Comparison of ENCODE assay signal across 26 cellular contexts in genomic region chr10:27644307-27644939, GRCh38.
"Had no signal": no experiment of that assay in that cellular context is flagged by ENCODE, and none has a peak within 500 bp of the region (broad histone marks: within the 10 kb centered on the region; RNA-seq: fewer than 3 reads in every experiment).

No MANE protein-coding gene starts in this region.

- H3K27me3 Mint-ChIP-seq: progenitor cell of endocrine pancreas had no signal

- H3K9ac ChIP-seq: parathyroid adenoma had no signal

- H3K36me3 Mint-ChIP-seq: mesothelial cell of epicardium; naive B cell; stimulated activated naive B cell treated with anti-CD40 and anti-IgM and Interleukin-4, amounts not matched to agents 10 μg/mL and 1 μg/mL and 100 μg/mL, for 72 hours had no signal

- H3K4me3 ChIP-seq: colonic mucosa, esophagus muscularis mucosa, gastrocnemius medialis, lung, mucosa of descending colon, right lobe of liver, thoracic aorta, tibial nerve, upper lobe of left lung had no signal

- H3K4me1 ChIP-seq: colonic mucosa, gastrocnemius medialis, parathyroid adenoma, tibial nerve, upper lobe of left lung had no signal

- H3K27me3 ChIP-seq: colonic mucosa, esophagus muscularis mucosa, gastrocnemius medialis, neutrophil, right lobe of liver, tibial nerve, upper lobe of left lung had no signal

- H3K9me3 ChIP-seq: colonic mucosa, esophagus muscularis mucosa, gastrocnemius medialis, mucosa of descending colon, neutrophil, right lobe of liver, thoracic aorta had no signal

- H2AFZ ChIP-seq: parathyroid adenoma had no signal

- ATAC-seq: gastrocnemius medialis; mucosa of descending colon; natural killer cell treated with Interleukin-12 subunit alpha and Interleukin-12 subunit beta and Interleukin-15 and Interleukin-18, amount 100 ng/mL, for 72 hours; stimulated activated naive B cell treated with anti-CD40 and anti-IgM and Interleukin-4, amounts not matched to agents 10 μg/mL and 1 μg/mL and 100 μg/mL, for 72 hours had no signal

- DNase-seq: colonic mucosa; effector CD8-positive, alpha-beta T cell; endodermal cell; gastrocnemius medialis; head of caudate nucleus; mesenchymal stem cell; mucosa of descending colon; naive B cell; right lobe of liver; small intestine; stimulated activated CD4-positive, alpha-beta T cell treated with anti-CD3 and anti-CD28 coated beads, Interleukin-15, amount 100 ng/mL, for 24 hours; stimulated activated CD4-positive, alpha-beta T cell treated with anti-CD3 and anti-CD28 coated beads, Interleukin-2, amount 100 ng/mL, for 48 hours; stimulated activated naive B cell treated with anti-CD40 and anti-IgM and Interleukin-4, amounts not matched to agents 10 μg/mL and 1 μg/mL and 100 μg/mL, for 72 hours; upper lobe of left lung had no signal

- H3K27ac ChIP-seq: colonic mucosa, esophagus muscularis mucosa, gastrocnemius medialis, neutrophil, parathyroid adenoma, right lobe of liver, thoracic aorta, tibial nerve, upper lobe of left lung had no signal

- H3K4me1 Mint-ChIP-seq: endodermal cell; naive B cell; neural crest cell; stimulated activated naive B cell treated with anti-CD40 and anti-IgM and Interleukin-4, amounts not matched to agents 10 μg/mL and 1 μg/mL and 100 μg/mL, for 72 hours had no signal

- H3K36me3 ChIP-seq: colonic mucosa, esophagus muscularis mucosa, gastrocnemius medialis, neutrophil, right lobe of liver, thoracic aorta, tibial nerve, upper lobe of left lung had no signal

- H3K27ac Mint-ChIP-seq: dendritic cell treated with granulocyte-macrophage colony-stimulating factor and Interleukin-4, amounts not matched to agents 40 ng/mL and 50 ng/mL, for 4 days; endodermal cell; mesothelial cell of epicardium; naive B cell; natural killer cell treated with Interleukin-12 subunit alpha and Interleukin-12 subunit beta and Interleukin-15 and Interleukin-18, amount 100 ng/mL, for 72 hours; progenitor cell of endocrine pancreas; stimulated activated naive B cell treated with anti-CD40 and anti-IgM and Interleukin-4, amounts not matched to agents 10 μg/mL and 1 μg/mL and 100 μg/mL, for 72 hours; stimulated activated naive CD8-positive, alpha-beta T cell treated with anti-CD3 and anti-CD28 coated beads, Interleukin-15, Interleukin-2, amounts not matched to agents 100 ng/mL and 50 ng/mL, for 24 hours had no signal

- H3K79me2 ChIP-seq: parathyroid adenoma had no signal

- H3K4me3 Mint-ChIP-seq: dendritic cell treated with granulocyte-macrophage colony-stimulating factor and Interleukin-4, amounts not matched to agents 40 ng/mL and 50 ng/mL, for 4 days; endodermal cell; mesothelial cell of epicardium; naive B cell; natural killer cell treated with Interleukin-12 subunit alpha and Interleukin-12 subunit beta and Interleukin-15 and Interleukin-18, amount 100 ng/mL, for 72 hours; neural crest cell; stimulated activated naive B cell treated with anti-CD40 and anti-IgM and Interleukin-4, amounts not matched to agents 10 μg/mL and 1 μg/mL and 100 μg/mL, for 72 hours; stimulated activated naive CD8-positive, alpha-beta T cell treated with anti-CD3 and anti-CD28 coated beads, Interleukin-15, Interleukin-2, amounts not matched to agents 100 ng/mL and 50 ng/mL, for 24 hours had no signal
